ENCODE assay signal across 18 cellular contexts in the genomic region with DNA sequence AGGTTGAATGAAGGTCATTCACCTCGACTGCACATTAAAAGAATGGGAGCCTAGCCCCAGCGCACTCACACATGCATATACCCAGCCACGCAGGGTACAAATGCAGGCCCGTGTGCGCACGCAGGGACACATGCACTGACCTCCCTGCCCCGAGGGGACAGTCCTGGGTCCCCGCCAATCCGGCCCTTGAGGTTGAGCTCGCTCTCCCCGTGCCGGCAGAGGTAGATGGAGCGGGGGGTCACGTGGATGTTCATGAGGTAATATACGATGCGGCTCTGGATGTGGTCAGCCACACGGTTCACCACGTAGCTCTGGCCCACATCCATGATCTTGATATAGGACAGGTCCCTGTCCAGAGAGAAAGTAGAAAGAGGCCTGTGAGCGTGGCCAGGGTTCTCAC. TPM values are rescaled to one million over a fixed set of nuclear protein-coding genes. Genes with fewer than 3 reads are reported as not detected.
DNase-seq lines count a peak whose midpoint lies in the region; ATAC-seq and TF ChIP-seq lines count a peak whose summit lies in the region.
"Had no signal": no experiment of that assay in that cellular context is flagged by ENCODE, and none has a peak within 500 bp of the region (broad histone marks: within the 10 kb centered on the region; RNA-seq: fewer than 3 reads in every experiment).

No MANE protein-coding gene starts in this region.

- H3K27me3 ChIP-seq in right atrium auricular region (no peaks in the 10 kb centered on the region), mucosa of rectum (ENCODE audit: control insufficient read depth in 2 of 2, insufficient read depth in 2 of 2, low read length in 2 of 2) (no peaks in the 10 kb centered on the region), upper lobe of left lung (no peaks in the 10 kb centered on the region)

- TF ChIP-seq CTCF in right atrium auricular region (IDR thresholded peaks at IDR 0.05) (no peak), upper lobe of left lung (IDR thresholded peaks at IDR 0.05) (no peak), coronary artery (IDR thresholded peaks at IDR 0.05) (no peak)

- intact Hi-C loops in Right ventricle myocardium superior (cut with DNase I) = no loop called here

- H3K27ac ChIP-seq in right atrium auricular region = no peak overlapping the region
- peak overlapping the region; percentile 38 to 48 for H3K27ac ChIP-seq in mucosa of rectum (ENCODE audit: low read depth in 2 of 2, low read length in 2 of 2)
- no peak overlapping the region for H3K27ac ChIP-seq in upper lobe of left lung
- H3K27ac ChIP-seq in coronary artery = no peak overlapping the region
- H3K27ac ChIP-seq: 22Rv1, C4-2B, KMS-11, PC-9, SK-N-MC had no signal

- H3K4me1 ChIP-seq in right atrium auricular region (no peaks in the 10 kb centered on the region), mucosa of rectum (ENCODE audit: control insufficient read depth in 2 of 2, insufficient read depth in 2 of 2, low read length in 2 of 2) (no peaks in the 10 kb centered on the region), upper lobe of left lung (no peaks in the 10 kb centered on the region)

- no peak overlapping the region for H3K9ac ChIP-seq in mucosa of rectum (ENCODE audit: low read depth in 1 of 2, low read length in 2 of 2)
- H3K9ac ChIP-seq: KMS-11 had no signal

- DNase-seq in Right ventricle myocardium superior = peak; percentile 30
- no peak for DNase-seq in right atrium auricular region (ENCODE audit: low spot score)
- DNase-seq in upper lobe of left lung = peak in 1 of 2 donors; percentile 56
- no peak for DNase-seq in coronary artery (ENCODE audit: low spot score)
- DNase-seq: DMS153, MM.1S, NCI-H2029, NCI-H446, NCI-H526, PC-9, SIG-M5 had no signal

- H3K4me3 ChIP-seq in right atrium auricular region (no peak overlapping the region), mucosa of rectum (ENCODE audit: low read length in 2 of 2) (no peak overlapping the region), upper lobe of left lung (no peak overlapping the region), coronary artery (no peak overlapping the region)
- H3K4me3 ChIP-seq: PC-9, SK-N-MC had no signal

- WGBS in upper lobe of left lung, 2 donors = 93 to 94% methylated on average over 13 to 19 of the region's 19 CpGs

- H3K36me3 ChIP-seq in right atrium auricular region = no peaks in the 10 kb centered on the region
- H3K36me3 ChIP-seq in mucosa of rectum (ENCODE audit: control insufficient read depth in 2 of 2, insufficient read depth in 2 of 2, low read length in 2 of 2) = peaks cover 3 to 21% of the 10 kb centered on the region in 2 donors
- H3K36me3 ChIP-seq in upper lobe of left lung = peaks cover 0 to 45% (median 13%) of the 10 kb centered on the region in 4 donors

- ATAC-seq in Right ventricle myocardium superior (ENCODE audit: poor library complexity) (no peak), upper lobe of left lung (ENCODE audit: low FRiP score in 2 of 2) (peak; percentile 20 to 23), GM18858 (IDR thresholded peaks at IDR 0.05; ENCODE audit: unreplicated experiment) (no peak)

- TF ChIP-seq EP300 in upper lobe of left lung (IDR thresholded peaks at IDR 0.05) = no peak

- no peak for TF ChIP-seq POLR2A in upper lobe of left lung (IDR thresholded peaks at IDR 0.05)

- H3K9me3 ChIP-seq in right atrium auricular region (no peaks in the 10 kb centered on the region), mucosa of rectum (ENCODE audit: control insufficient read depth in 2 of 2, low read length in 2 of 2) (no peaks in the 10 kb centered on the region), upper lobe of left lung (no peaks in the 10 kb centered on the region)

RNA-seq across cellular contexts. Expression of a gene that starts 20.5 kb away (rescaled TPM):
- total RNA-seq in Right ventricle myocardium superior = 1.1 TPM
- total RNA-seq in right atrium auricular region = 1 to 10 TPM in 1 of 2 donors, under 1 TPM in 1; 0.59 to 1.2 TPM
- total RNA-seq in upper lobe of left lung = 10 to 100 TPM in 3 of 6 donors, 1 to 10 TPM in 3; 5.9 to 16.8 (median 9.8) TPM

RNA-seq across cellular contexts. Expression of a gene that starts 27.5 kb away (rescaled TPM):
- total RNA-seq in Right ventricle myocardium superior (not detected), right atrium auricular region (not detected), upper lobe of left lung (not detected)
- total RNA-seq: B cell had no signal

RNA-seq across cellular contexts. Expression of a gene that starts 32.1 kb away (rescaled TPM):
- total RNA-seq in Right ventricle myocardium superior = 47.9 TPM
- 100 to 1,000 TPM in 1 of 2 donors, 10 to 100 TPM in 1; 66.9 to 120 TPM for total RNA-seq in right atrium auricular region
- total RNA-seq in upper lobe of left lung = 100 to 1,000 TPM in 4 of 6 donors, 10 to 100 TPM in 2; 67.1 to 228 (median 148) TPM

RNA-seq across cellular contexts. Expression of a gene that starts 59.0 kb away (rescaled TPM):
- 16.1 TPM for total RNA-seq in Right ventricle myocardium superior
- total RNA-seq in right atrium auricular region = 1 to 10 TPM; 1.9 to 2.6 TPM
- 10 to 100 TPM in 1 of 6 donors, 1 to 10 TPM in 5; 2.7 to 30.4 (median 4.6) TPM for total RNA-seq in upper lobe of left lung

Comparison
In these comparisons a context has a peak if more than half of its experiments do, and no peak if none do; other contexts are left out.
1. ATAC-seq: peak in upper lobe of left lung (2 of 2); none in Right ventricle myocardium superior (single experiment) and GM18858 (single experiment).
2. H3K27ac ChIP-seq: peak in mucosa of rectum (2 of 2); none in right atrium auricular region (0 of 2), upper lobe of left lung (0 of 4) and coronary artery (0 of 2).